24 cellular contexts compared by ENCODE assay signal in genomic region chr17:2044263-2044894, GRCh38. TPM values are rescaled to one million over a fixed set of nuclear protein-coding genes. Genes with fewer than 3 reads are reported as not detected.
DNase-seq lines count a peak whose midpoint lies in the region; ATAC-seq and TF ChIP-seq lines count a peak whose summit lies in the region.
"Had no signal": no experiment of that assay in that cellular context is flagged by ENCODE, and none has a peak within 500 bp of the region (broad histone marks: within the 10 kb centered on the region; RNA-seq: fewer than 3 reads in every experiment).

No MANE protein-coding gene starts in this region.

- peaks cover 0 to 6% of the 10 kb centered on the region in 2 donors for H3K27me3 Mint-ChIP-seq in CD8-positive, alpha-beta memory T cell
- H3K27me3 Mint-ChIP-seq in neural progenitor cell (ENCODE audit: insufficient read depth, low read depth) (peaks cover 21% of the 10 kb centered on the region), WTC11 (ENCODE audit: low read depth) (peaks cover 36% of the 10 kb centered on the region)
- H3K27me3 Mint-ChIP-seq: T-cell had no signal

- no peak overlapping the region for H2AFZ ChIP-seq in neural progenitor cell (replicated peaks)

- no peak overlapping the region for H3K4me2 ChIP-seq in neural progenitor cell

- H3K4me3 ChIP-seq in CD8-positive, alpha-beta memory T cell (ENCODE audit: low read length), result no peak overlapping the region
- H3K4me3 ChIP-seq in breast epithelium (no peak overlapping the region), neural progenitor cell (no peak overlapping the region)
- H3K4me3 ChIP-seq: esophagus muscularis mucosa, ovary, transverse colon had no signal

- peaks cover 18% of the 10 kb centered on the region for H3F3A ChIP-seq in neural progenitor cell (ENCODE audit: low read depth)

- TF ChIP-seq POLR2A in breast epithelium (IDR thresholded peaks at IDR 0.05), result no peak

- H3K4me1 ChIP-seq in CD8-positive, alpha-beta memory T cell (ENCODE audit: insufficient read depth, low read length), result peaks cover 29% of the 10 kb centered on the region
- H3K4me1 ChIP-seq in breast epithelium, result peaks cover 5 to 6% of the 10 kb centered on the region in 2 donors
- peaks cover 11% of the 10 kb centered on the region for H3K4me1 ChIP-seq in neural progenitor cell

- POLR2A ChIA-PET in CD8-positive, alpha-beta memory T cell (lab: Charles Lee), result interaction anchor here (0.7 to 1.2 kb wide), 3 partner anchors 11 to 528 kb away, joined by 3 to 4 read pairs (median 4); partner anchors contain the start of genes HIC1 and INPP5K
- POLR2A ChIA-PET in WTC11 (lab: Charles Lee), result no interaction called here

- intact Hi-C loops in breast epithelium (cut with DNase I; ENCODE audit: low total_unique reads), result no loop called here

- TF ChIP-seq CTCF in breast epithelium (IDR thresholded peaks at IDR 0.05) (no peak), neural progenitor cell (IDR thresholded peaks at IDR 0.05) (no peak), WTC11 (IDR thresholded peaks at IDR 0.05) (no peak)

- peak; percentile 4 for DNase-seq in NCI-H2196 (lab: John Stamatoyannopoulos, UW; ENCODE audit: unreplicated experiment)
- DNase-seq in NCI-H2196 treated with DMSO at 0.1 percent for 48 hours (lab: John Stamatoyannopoulos, UW; ENCODE audit: unreplicated experiment), result no peak
- no peak for DNase-seq in CD8-positive, alpha-beta memory T cell
- no peak for DNase-seq in breast epithelium (ENCODE audit: low spot score in 2 of 2)
- no peak for DNase-seq in neural progenitor cell (ENCODE audit: low spot score)
- DNase-seq in WTC11 (ENCODE audit: low spot score), result no peak
- no peak for DNase-seq in central memory CD4-positive, alpha-beta T cell
- no peak for DNase-seq in AG08395 (ENCODE audit: low spot score)
- DNase-seq: activated B cell treated with CpG ODN at 0.5 μM for 24 hours; activated naive CD4-positive, alpha-beta T cell; CD8-positive, alpha-beta T cell; dermis blood vessel endothelial cell; KG1; kidney; midbrain; NCI-H1048; stimulated activated CD4-positive, alpha-beta T cell treated with anti-CD3 and anti-CD28 coated beads, Interleukin-4, amount 100 ng/mL, for 24 hours; stimulated activated CD8-positive, alpha-beta memory T cell treated with anti-CD3 and anti-CD28 coated beads, Interleukin-4, amount 100 ng/mL, for 48 hours; T-cell; transverse colon had no signal

- H4K20me1 ChIP-seq in neural progenitor cell (ENCODE audit: low read depth), result peaks cover 10% of the 10 kb centered on the region

- no peaks in the 10 kb centered on the region for H3K9me3 Mint-ChIP-seq in CD8-positive, alpha-beta memory T cell
- H3K9me3 Mint-ChIP-seq in neural progenitor cell, result no peaks in the 10 kb centered on the region
- H3K9me3 Mint-ChIP-seq in WTC11, result no peaks in the 10 kb centered on the region
- H3K9me3 Mint-ChIP-seq: activated B cell treated with CpG ODN at 0.5 μM for 24 hours; CD8-positive, alpha-beta T cell; T-cell had no signal

- no peak overlapping the region for H3K27ac ChIP-seq in CD8-positive, alpha-beta memory T cell (ENCODE audit: low read depth, low read length)
- H3K27ac ChIP-seq in breast epithelium, result peak overlapping the region; percentile 23 to 95
- no peak overlapping the region for H3K27ac ChIP-seq in neural progenitor cell
- H3K27ac ChIP-seq: HL-60, ovary, transverse colon had no signal

- H3K4me1 Mint-ChIP-seq in CD8-positive, alpha-beta memory T cell, result peaks cover 16 to 37% (median 23%) of the 10 kb centered on the region in 3 donors
- H3K4me1 Mint-ChIP-seq in neural progenitor cell (peaks cover 36% of the 10 kb centered on the region), WTC11 (peaks cover 4% of the 10 kb centered on the region)

- H3K36me3 Mint-ChIP-seq in CD8-positive, alpha-beta memory T cell, result peaks cover 0 to 32% (median 7%) of the 10 kb centered on the region in 3 donors
- H3K36me3 Mint-ChIP-seq in neural progenitor cell (peaks cover 13% of the 10 kb centered on the region), WTC11 (peaks cover 10% of the 10 kb centered on the region)

- peak overlapping the region in 3 of 7 donors; percentile 32 to 97 (median 73) for H3K4me3 Mint-ChIP-seq in CD8-positive, alpha-beta memory T cell
- peak overlapping the region; percentile 46 for H3K4me3 Mint-ChIP-seq in neural progenitor cell
- H3K4me3 Mint-ChIP-seq in WTC11, result no peak overlapping the region

- H3K27ac Mint-ChIP-seq in CD8-positive, alpha-beta memory T cell, result peak overlapping the region in 6 of 8 donors; percentile 17 to 86 (median 52)
- H3K27ac Mint-ChIP-seq in neural progenitor cell, result no peak overlapping the region
- no peak overlapping the region for H3K27ac Mint-ChIP-seq in WTC11
- H3K27ac Mint-ChIP-seq: CD8-positive, alpha-beta T cell had no signal

- no peak for ATAC-seq in WTC11
- ATAC-seq: CD8-positive, alpha-beta T cell; T-cell had no signal

- H3K9ac ChIP-seq in neural progenitor cell, result no peak overlapping the region

- H3K36me3 ChIP-seq in CD8-positive, alpha-beta memory T cell (ENCODE audit: insufficient read depth, low read length), result peaks cover 9% of the 10 kb centered on the region
- H3K36me3 ChIP-seq in breast epithelium (no peaks in the 10 kb centered on the region), neural progenitor cell (no peaks in the 10 kb centered on the region)
- H3K36me3 ChIP-seq: ovary, transverse colon had no signal

- CTCF ChIA-PET in CD8-positive, alpha-beta memory T cell (lab: Charles Lee), result interaction anchor here (0.7 to 2.7 kb wide), 3 partner anchors 9 to 200 kb away, joined by 3 to 7 read pairs (median 3); no protein-coding TSS in a partner anchor
- CTCF ChIA-PET in WTC11 (lab: Charles Lee), result interaction anchor here (0.7 to 1.7 kb wide), 2 partner anchors 44 to 135 kb away, joined by 6 to 7 read pairs; no protein-coding TSS in a partner anchor

- no peaks in the 10 kb centered on the region for H3K9me3 ChIP-seq in CD8-positive, alpha-beta memory T cell (ENCODE audit: low read length)
- H3K9me3 ChIP-seq in breast epithelium (no peaks in the 10 kb centered on the region), neural progenitor cell (ENCODE audit: low read depth) (no peaks in the 10 kb centered on the region)
- H3K9me3 ChIP-seq: esophagus muscularis mucosa, ovary, transverse colon had no signal

- H3K79me2 ChIP-seq in neural progenitor cell (ENCODE audit: low read depth), result peaks cover 20% of the 10 kb centered on the region

- no peaks in the 10 kb centered on the region for H3K27me3 ChIP-seq in CD8-positive, alpha-beta memory T cell (ENCODE audit: insufficient read depth, low read length, poor library complexity, severe bottlenecking)
- H3K27me3 ChIP-seq in breast epithelium, result no peaks in the 10 kb centered on the region
- peaks cover 34% of the 10 kb centered on the region for H3K27me3 ChIP-seq in neural progenitor cell
- H3K27me3 ChIP-seq: esophagus muscularis mucosa, ovary had no signal

TF ChIP-seq in WTC11, 78 proteins besides CTCF, POLR2A, EP300 and RAD21:
- no peak for TF ChIP-seq NFATC4 (CRISPR knock-in tag; IDR thresholded peaks at IDR 0.05)
- TF ChIP-seq NFYB (CRISPR knock-in tag; conservative IDR thresholded peaks at IDR 0.05; ENCODE audit: low read depth), result no peak

RNA-seq across cellular contexts. Expression of gene OVCA2, which starts 2.6 kb away (rescaled TPM):
- total RNA-seq in CD8-positive, alpha-beta memory T cell, result 10 to 100 TPM; 54.2 to 56.2 TPM
- polyA plus RNA-seq in CD8-positive, alpha-beta memory T cell, result 60.0 TPM
- total RNA-seq in breast epithelium (10 to 100 TPM; 24.3 to 35.4 (median 32.5) TPM), neural progenitor cell (ENCODE audit: low replicate concordance) (5.4 and 23.1 TPM in 2 replicates), WTC11 (2021) (18.4 to 23.5 TPM (median 20.5 TPM) in 3 replicates)

RNA-seq across cellular contexts. Expression of gene HIC1, which starts 10.5 kb away (rescaled TPM):
- total RNA-seq in CD8-positive, alpha-beta memory T cell, result 10 to 100 TPM; 39.5 to 42.7 TPM
- 1.3 TPM for polyA plus RNA-seq in CD8-positive, alpha-beta memory T cell
- total RNA-seq in breast epithelium (10 to 100 TPM; 12.6 to 16.4 (median 12.7) TPM), neural progenitor cell (ENCODE audit: low replicate concordance) (0.62 TPM in 1 of 2 replicates, not detected in the other), WTC11 (2021) (0.37 to 0.46 TPM (median 0.39 TPM) in 3 replicates)

RNA-seq across cellular contexts. Expression of gene DPH1, which starts 14.4 kb away (rescaled TPM):
- 10 to 100 TPM; 38.5 to 43.8 TPM for total RNA-seq in CD8-positive, alpha-beta memory T cell
- polyA plus RNA-seq in CD8-positive, alpha-beta memory T cell, result 33.2 TPM
- total RNA-seq in breast epithelium (10 to 100 TPM; 28.3 to 66.6 (median 55.7) TPM), neural progenitor cell (ENCODE audit: low replicate concordance) (21.1 and 28.0 TPM in 2 replicates), WTC11 (2021) (29.5 to 43.2 TPM (median 33.0 TPM) in 3 replicates)

RNA-seq across cellular contexts. Expression of gene RTN4RL1, which starts 19.2 kb away (rescaled TPM):
- 1 to 10 TPM; 1.0 to 1.2 TPM for total RNA-seq in CD8-positive, alpha-beta memory T cell
- 0.32 TPM for polyA plus RNA-seq in CD8-positive, alpha-beta memory T cell
- total RNA-seq in breast epithelium (10 to 100 TPM in 2 of 3 donors, 1 to 10 TPM in 1; 3.8 to 19.6 (median 14.1) TPM), neural progenitor cell (ENCODE audit: low replicate concordance) (3.4 and 7.2 TPM in 2 replicates), WTC11 (2021) (0.27 to 0.72 TPM (median 0.37 TPM) in 3 replicates)
- total RNA-seq: activated B cell treated with CpG ODN at 0.5 μM for 24 hours; CD8-positive, alpha-beta T cell; Daoy had no signal

Comparison
In these comparisons a context has a peak if more than half of its experiments do, and no peak if none do; other contexts are left out.
1. H3K27ac ChIP-seq: peak in breast epithelium (2 of 2); none in CD8-positive, alpha-beta memory T cell (single experiment) and neural progenitor cell (single experiment).
2. H3K27ac Mint-ChIP-seq: peak in CD8-positive, alpha-beta memory T cell (6 of 8); none in neural progenitor cell (single experiment) and WTC11 (single experiment).